ENCODE assay signal across 13 cellular contexts in genomic region chr22:24474221-24474620, GRCh38. TPM values are rescaled to one million over a fixed set of nuclear protein-coding genes. Genes with fewer than 3 reads are reported as not detected.
DNase-seq lines count a peak whose midpoint lies in the region; ATAC-seq and TF ChIP-seq lines count a peak whose summit lies in the region.
"Had no signal": no experiment of that assay in that cellular context is flagged by ENCODE, and none has a peak within 500 bp of the region (broad histone marks: within the 10 kb centered on the region; RNA-seq: fewer than 3 reads in every experiment).

No MANE protein-coding gene starts in this region.

- no peaks in the 10 kb centered on the region for H4K20me1 ChIP-seq in mammary epithelial cell (ENCODE audit: insufficient read depth, low read length)

- peak; percentile 45 for ATAC-seq in left lobe of liver
- no peak for ATAC-seq in HG02938 (IDR thresholded peaks at IDR 0.05; ENCODE audit: unreplicated experiment)
- ATAC-seq in HG03521 (IDR thresholded peaks at IDR 0.05; ENCODE audit: unreplicated experiment) = no peak
- ATAC-seq: activated CD4-positive, CD25-positive, alpha-beta regulatory T cell treated with anti-CD3 and anti-CD28 coated beads, Interleukin-2, amount 50 U/mL, for 24 hours had no signal

- no peaks in the 10 kb centered on the region for H3K9me3 ChIP-seq in mammary epithelial cell (replicated peaks; ENCODE audit: insufficient read depth, low read length)

- peak overlapping the region; percentile 41 for H3K4me2 ChIP-seq in mammary epithelial cell (ENCODE audit: insufficient read depth, low read depth, low read length)

- H3K36me3 ChIP-seq in mammary epithelial cell (ENCODE audit: insufficient read depth, low read length) = no peaks in the 10 kb centered on the region
- H3K36me3 ChIP-seq: heart right ventricle had no signal

- no peak overlapping the region for H3K9ac ChIP-seq in mammary epithelial cell (ENCODE audit: insufficient read depth, low read length)

- dilution Hi-C loops in mammary epithelial cell (cut with HindIII; ENCODE audit: low sequenced_read_pairs) = no loop called here

- no peak overlapping the region for H3K4me3 ChIP-seq in mammary epithelial cell (replicated peaks in 1 of 3; ENCODE audit: insufficient read depth in 1 of 3, low read depth in 2 of 3, low read length in 3 of 3)
- H3K4me3 ChIP-seq: heart right ventricle had no signal

- BruUV-seq in mammary epithelial cell (replicated peaks; lab: Mats Ljungman, UMichigan) = no TSS peak

- CTCF ChIA-PET in mammary epithelial cell (lab: Charles Lee; ENCODE audit: low non-redundant PET) = no interaction called here

- H3K27me3 ChIP-seq in mammary epithelial cell (ENCODE audit: insufficient read depth, low read length) = no peaks in the 10 kb centered on the region
- H3K27me3 ChIP-seq: heart right ventricle had no signal

- H3K4me1 ChIP-seq in mammary epithelial cell (ENCODE audit: insufficient read depth, low read length) = peaks cover 14% of the 10 kb centered on the region

- H2AFZ ChIP-seq in mammary epithelial cell (ENCODE audit: low read depth, low read length) = peak overlapping the region; percentile 51

- peak; percentile 92 for DNase-seq in ACHN
- peak; percentile 54 for DNase-seq in HK-2 (ENCODE audit: unreplicated experiment)
- DNase-seq in mammary epithelial cell = peak; percentile 66
- DNase-seq in left lobe of liver (ENCODE audit: low spot score) = no peak
- DNase-seq in MV-4-11 (lab: John Stamatoyannopoulos, UW) = no peak
- DNase-seq in NCI-H2029 (lab: John Stamatoyannopoulos, UW) = no peak
- DNase-seq: activated naive CD4-positive, alpha-beta T cell treated with anti-CD3 and anti-CD28 coated beads, Interleukin-2, amount 10 ng/mL, durations not matched to agents 7 days and 5 days; CD4-positive, CD25-positive, alpha-beta regulatory T cell; heart right ventricle; nephron progenitor cell had no signal

- H3K27ac ChIP-seq in mammary epithelial cell (ENCODE audit: insufficient read depth, low read depth, low read length) = peak overlapping the region; percentile 18

- TF ChIP-seq CTCF in mammary epithelial cell (conservative IDR thresholded peaks at IDR 0.05 in 1 of 2, IDR thresholded peaks at IDR 0.05 in 1 of 2; ENCODE audit: extremely low read depth in 1 of 2, insufficient read depth in 1 of 2, low read depth in 1 of 2, low read length in 2 of 2) = no peak

- 31% methylated on average over 3 of the region's 3 CpGs for WGBS in mammary epithelial cell (ENCODE audit: low coverage, missing lambda C conversion rate)

- in situ Hi-C loops in ACHN (cut with HindIII; ENCODE audit: low pct_ligation_motif_present, low pct_unique_long_range_greater_than_20kb, low sequenced_read_pairs) = no loop called here
- in situ Hi-C loops in mammary epithelial cell (cut with MboI; ENCODE audit: low sequenced_read_pairs in 2 of 2) = no loop called here

- no peaks in the 10 kb centered on the region for H3K79me2 ChIP-seq in mammary epithelial cell (ENCODE audit: insufficient read depth, low read length)

- intact Hi-C loops in mammary epithelial cell (cut with micrococcal nuclease) = no loop called here

RNA-seq across cellular contexts. Expression of gene UPB1, which starts 20.9 kb away (rescaled TPM):
- not detected for total RNA-seq in mammary epithelial cell
- not detected for polyA plus RNA-seq in mammary epithelial cell
- polyA minus RNA-seq in mammary epithelial cell = not detected
- total RNA-seq in left lobe of liver = 184 TPM
- polyA plus RNA-seq: CD4-positive, CD25-positive, alpha-beta regulatory T cell had no signal

RNA-seq across cellular contexts. Expression of gene ADORA2A, which starts 46.8 kb away (rescaled TPM):
- total RNA-seq in mammary epithelial cell (1 to 10 TPM; 1.2 to 1.8 TPM), left lobe of liver (4.1 TPM)
- 0.40 TPM for polyA plus RNA-seq in mammary epithelial cell
- polyA minus RNA-seq in mammary epithelial cell = not detected

Comparison
In these comparisons a context has a peak if more than half of its experiments do, and no peak if none do; other contexts are left out.
1. DNase-seq: peak in ACHN (single experiment), HK-2 (single experiment) and mammary epithelial cell (single experiment); none in left lobe of liver (single experiment), MV-4-11 (single experiment) and NCI-H2029 (single experiment).
2. RNA of gene UPB1, which starts 20.9 kb away (total RNA-seq): 184 TPM in left lobe of liver (single experiment); not detected in mammary epithelial cell; every median in the first group is over 100 times any median in the second.